In the genomic region with DNA sequence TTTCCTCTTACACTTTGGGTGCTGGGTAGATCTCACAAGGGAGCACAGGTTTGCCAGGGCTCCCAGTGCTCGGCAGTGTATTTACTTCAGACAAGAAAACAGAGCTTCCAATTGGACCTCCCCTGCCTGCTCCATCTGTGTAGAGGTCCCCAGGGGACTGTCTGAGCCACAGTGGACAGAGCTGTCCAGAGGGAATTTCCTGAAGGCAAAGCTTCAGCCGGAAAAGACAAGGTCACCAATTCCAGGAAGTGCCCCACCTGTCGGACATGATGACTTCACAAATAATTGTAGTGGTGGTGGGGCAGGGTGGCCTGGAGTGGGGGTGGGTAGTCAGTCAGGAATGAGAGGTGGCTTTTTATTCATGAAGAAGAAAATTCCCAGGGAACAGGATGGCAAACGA, we compare ENCODE assay signal across 27 cellular contexts. TPM values are rescaled to one million over a fixed set of nuclear protein-coding genes. Genes with fewer than 3 reads are reported as not detected.
A peak's percentile ranks its signal among the peaks of the same experiment; 100 is the strongest.
DNase-seq lines count a peak whose midpoint lies in the region; ATAC-seq and TF ChIP-seq lines count a peak whose summit lies in the region.
"Had no signal": no experiment of that assay in that cellular context is flagged by ENCODE, and none has a peak within 500 bp of the region (broad histone marks: within the 10 kb centered on the region; RNA-seq: fewer than 3 reads in every experiment).

No MANE protein-coding gene starts in this region.

- no peaks in the 10 kb centered on the region for H3K79me2 ChIP-seq in OCI-LY3 (ENCODE audit: low read length)

- H3K4me1 ChIP-seq in OCI-LY3 (ENCODE audit: low read length) (no peaks in the 10 kb centered on the region), heart right ventricle (peaks cover 4 to 98% (median 56%) of the 10 kb centered on the region in 9 donors), lung (ENCODE audit: control insufficient read depth in 2 of 2, insufficient read depth in 2 of 2, low read length in 2 of 2) (peaks cover 4 to 27% of the 10 kb centered on the region in 2 donors)
- H3K4me1 ChIP-seq: foreskin keratinocyte had no signal

- H3K36me3 ChIP-seq in OCI-LY3 (replicated peaks; ENCODE audit: low read depth, low read length) (no peaks in the 10 kb centered on the region), heart right ventricle (peaks cover 0 to 48% (median 0%) of the 10 kb centered on the region in 9 donors), lung (ENCODE audit: control insufficient read depth in 2 of 2, insufficient read depth in 2 of 2, low read length in 2 of 2) (peaks cover 0 to 16% of the 10 kb centered on the region in 2 donors)
- H3K36me3 ChIP-seq: neural progenitor cell had no signal

- H3K27ac ChIP-seq in OCI-LY3 (ENCODE audit: low read length) (no peak overlapping the region), heart right ventricle (peak overlapping the region; percentile 21 to 83 (median 63)), lung (ENCODE audit: low read depth in 1 of 2, low read length in 1 of 2) (peak overlapping the region in 1 of 2 donors; percentile 88)
- H3K27ac ChIP-seq: foreskin keratinocyte, neural progenitor cell, VCaP had no signal

- ATAC-seq in heart right ventricle (peak; percentile 69 to 90 (median 85)), lung (ENCODE audit: insufficient read depth, low FRiP score) (peak; percentile 33), GM21529 (IDR thresholded peaks at IDR 0.05; ENCODE audit: unreplicated experiment) (no peak)
- ATAC-seq: foreskin keratinocyte; sciatic nerve; stimulated activated naive CD8-positive, alpha-beta T cell treated with anti-CD3 and anti-CD28 coated beads, Interleukin-15, Interleukin-2, amounts not matched to agents 100 U/mL and 50 U/mL, for 24 hours had no signal

- H3K9ac ChIP-seq in OCI-LY3 (ENCODE audit: low read length): no peak overlapping the region
- H3K9ac ChIP-seq: neural progenitor cell had no signal

- DNase-seq in A172 (ENCODE audit: low spot score) (peak; percentile 8), heart right ventricle (peak; percentile 26 to 71), lung (ENCODE audit: low spot score) (no peak), NCI-H1694 treated with DMSO at 0.1 percent for 48 hours (lab: John Stamatoyannopoulos, UW) (no peak), ecto neural progenitor cell (ENCODE audit: low spot score) (no peak), HUDEP-2 (lab: John Stamatoyannopoulos, UW; ENCODE audit: unreplicated experiment in 76 of 76) (no peak)
- DNase-seq: activated CD4-positive, alpha-beta T cell treated with anti-CD3 and anti-CD28 coated beads, Interleukin-2, amount 50 U/mL, for 48 hours; activated naive CD4-positive, alpha-beta T cell; activated T-cell treated with anti-CD3 and anti-CD28 coated beads for 4 hours; anterior cingulate cortex; cerebellar nuclear complex; DMS79; foreskin keratinocyte; IMR-90; midbrain; NCI-H1694; NCI-H226; SHP77; stimulated activated CD4-positive, alpha-beta T cell treated with anti-CD3 and anti-CD28 coated beads, Interleukin-1b, Interleukin-23, amount 100 ng/mL, for 48 hours; stimulated activated naive CD8-positive, alpha-beta T cell treated with anti-CD3 and anti-CD28 coated beads, Interleukin-15, Interleukin-2, amounts not matched to agents 100 U/mL and 50 U/mL, for 24 hours had no signal

- intact Hi-C loops in heart right ventricle (cut with DNase I): loop anchor here in 3 of 10 donors (5.0 to 10.0 kb wide), 4 partner anchors 48 to 84 kb away; no protein-coding TSS in a partner anchor

- H3K4me3 ChIP-seq in OCI-LY3 (ENCODE audit: low read length) (no peak overlapping the region), heart right ventricle (no peak overlapping the region), lung (no peak overlapping the region)
- H3K4me3 ChIP-seq: neural progenitor cell had no signal

- 35 to 46% methylated on average over 4 of the region's 4 CpGs for WGBS in heart right ventricle, 2 donors
- WGBS in lung, 2 donors: 43 to 58% methylated on average over 4 of the region's 4 CpGs

- H3K4me2 ChIP-seq in OCI-LY3 (ENCODE audit: low read length): no peak overlapping the region
- H3K4me2 ChIP-seq: neural progenitor cell had no signal

- H2AFZ ChIP-seq in OCI-LY3 (ENCODE audit: low read depth, low read length): 0 out of 2 replicates have a peak overlapping the region, but pooled peaks have one; percentile 3
- H2AFZ ChIP-seq: neural progenitor cell had no signal

- H3K27me3 ChIP-seq in OCI-LY3 (ENCODE audit: low read depth, low read length) (peaks cover 28% of the 10 kb centered on the region), heart right ventricle (no peaks in the 10 kb centered on the region), lung (ENCODE audit: control insufficient read depth, insufficient read depth) (no peaks in the 10 kb centered on the region)
- H3K27me3 ChIP-seq: foreskin keratinocyte, neural progenitor cell had no signal

- peak; percentile 16; the same call in 1 of the 2 replicates for TF ChIP-seq CTCF in OCI-LY3 (IDR thresholded peaks at IDR 0.05; ENCODE audit: low read depth, low read length)
- TF ChIP-seq CTCF in heart right ventricle (IDR thresholded peaks at IDR 0.05): peak in 4 of 9 donors; percentile 6 to 23 (median 16)
- TF ChIP-seq CTCF in lung (IDR thresholded peaks at IDR 0.05; ENCODE audit: control extremely low read depth, extremely low read depth): no peak

- no peaks in the 10 kb centered on the region for H4K20me1 ChIP-seq in OCI-LY3 (ENCODE audit: insufficient read depth, low read length)

- H3K9me3 ChIP-seq in OCI-LY3 (ENCODE audit: insufficient read depth, low read length): no peaks in the 10 kb centered on the region
- no peaks in the 10 kb centered on the region for H3K9me3 ChIP-seq in heart right ventricle
- no peaks in the 10 kb centered on the region for H3K9me3 ChIP-seq in lung (ENCODE audit: control insufficient read depth in 2 of 2, insufficient read depth in 1 of 2, low read length in 1 of 2)

RNA-seq across cellular contexts. Expression of gene ADGRF5, which starts 18.6 kb away (rescaled TPM):
- 0.19 TPM in 1 of 2 replicates, not detected in the other for total RNA-seq in A172 (2014; rRNA removed; shearing (Covaris generic))
- total RNA-seq in heart right ventricle: 10 to 100 TPM; 27.1 to 92.1 (median 35.4) TPM
- polyA plus RNA-seq in heart right ventricle: 10 to 100 TPM; 28.8 to 44.7 TPM
- 100 to 1,000 TPM; 206 to 339 TPM for total RNA-seq in lung
- polyA plus RNA-seq in lung: 10 to 100 TPM; 71.3 to 78.0 TPM
- total RNA-seq: foreskin keratinocyte; IMR-90; T-helper 1 cell treated with Interleukin-12 subunit alpha and Interleukin-12 subunit beta and Interleukin-4 antibody, amounts not matched to agents 30 ng/mL and 1 ng/mL, for 36 hours had no signal
- polyA plus RNA-seq: foreskin keratinocyte, H1, IMR-90 had no signal

Comparison
In these comparisons a context has a peak if more than half of its experiments do, and no peak if none do; other contexts are left out.
1. DNase-seq: peak in A172 (single experiment) and heart right ventricle (2 of 2); none in lung (single experiment), NCI-H1694 treated with DMSO at 0.1 percent for 48 hours (single experiment), ecto neural progenitor cell (single experiment) and HUDEP-2 (0 of 76).
2. RNA of gene ADGRF5, which starts 18.6 kb away (total RNA-seq): 206 to 339 TPM in lung and 27.1 to 92.1 TPM in heart right ventricle; 0.19 TPM in A172; every median in the first group is over 10 times any median in the second.